Comparison of ENCODE assay signal across 8 cellular contexts in genomic region chr17:28901866-28902818, GRCh38. TPM values are rescaled to one million over a fixed set of nuclear protein-coding genes. Genes with fewer than 3 reads are reported as not detected.
A peak's percentile ranks its signal among the peaks of the same experiment; 100 is the strongest.
DNase-seq lines count a peak whose midpoint lies in the region; ATAC-seq and TF ChIP-seq lines count a peak whose summit lies in the region.

No MANE protein-coding gene starts in this region.

- H3K27me3 Mint-ChIP-seq in activated CD4-positive, alpha-beta memory T cell treated with anti-CD3 and anti-CD28 coated beads for 36 hours, result no peaks in the 10 kb centered on the region
- H3K27me3 Mint-ChIP-seq in natural killer cell (ENCODE audit: low read depth in 2 of 2), result no peaks in the 10 kb centered on the region

- peaks cover 32% of the 10 kb centered on the region for H3K4me1 Mint-ChIP-seq in activated CD4-positive, alpha-beta memory T cell treated with anti-CD3 and anti-CD28 coated beads for 36 hours (ENCODE audit: low read depth)
- H3K4me1 Mint-ChIP-seq in natural killer cell, result peaks cover 23 to 53% of the 10 kb centered on the region in 2 donors

- H3K27me3 ChIP-seq in thymus (ENCODE audit: control insufficient read depth, insufficient read depth), result no peaks in the 10 kb centered on the region

- peak overlapping the region; percentile 89 for H3K27ac Mint-ChIP-seq in activated CD4-positive, alpha-beta memory T cell treated with anti-CD3 and anti-CD28 coated beads for 36 hours
- H3K27ac Mint-ChIP-seq in natural killer cell, result peak overlapping the region; percentile 69 to 84

- no peaks in the 10 kb centered on the region for H3K9me3 ChIP-seq in thymus (ENCODE audit: control insufficient read depth)

- peak; percentile 32 for DNase-seq in activated T-cell treated with anti-CD3 and anti-CD28 coated beads for 1 hour (ENCODE audit: low read depth)
- no peak for DNase-seq in activated T-cell treated with anti-CD3 and anti-CD28 coated beads, Interleukin-2, amount 50 U/mL, for 1 hour
- peak; percentile 87 for DNase-seq in NCI-H526 treated with DMSO at 0.1 percent for 48 hours (lab: John Stamatoyannopoulos, UW)
- DNase-seq in activated CD4-positive, alpha-beta memory T cell treated with anti-CD3 and anti-CD28 coated beads for 36 hours, result peak; percentile 65
- no peak for DNase-seq in epithelial cell of proximal tubule (ENCODE audit: low read depth)
- DNase-seq in natural killer cell, result no peak

- ATAC-seq in HG03097 (IDR thresholded peaks at IDR 0.05; ENCODE audit: low FRiP score, unreplicated experiment) (peak; percentile 41), natural killer cell (peak; percentile 28 to 35 (median 33))

- POLR2A ChIA-PET in activated CD4-positive, alpha-beta memory T cell treated with anti-CD3 and anti-CD28 coated beads for 36 hours (lab: Charles Lee), result interaction anchor here (0.6 to 2.1 kb wide), 8 partner anchors 9 to 183 kb away, joined by 3 to 10 read pairs (median 3); partner anchors contain the start of gene ERAL1

- H3K36me3 Mint-ChIP-seq in activated CD4-positive, alpha-beta memory T cell treated with anti-CD3 and anti-CD28 coated beads for 36 hours, result peaks cover 26% of the 10 kb centered on the region
- H3K36me3 Mint-ChIP-seq in natural killer cell, result no peaks in the 10 kb centered on the region

- H3K36me3 ChIP-seq in thymus (ENCODE audit: control insufficient read depth, insufficient read depth), result peaks cover 16% of the 10 kb centered on the region

- 5% methylated on average over 62 of the region's 62 CpGs for WGBS in thymus

- H3K4me1 ChIP-seq in thymus (ENCODE audit: control insufficient read depth, insufficient read depth, low read length), result peaks cover 12% of the 10 kb centered on the region

- H3K4me3 Mint-ChIP-seq in activated CD4-positive, alpha-beta memory T cell treated with anti-CD3 and anti-CD28 coated beads for 36 hours, result peak overlapping the region; percentile 97
- H3K4me3 Mint-ChIP-seq in natural killer cell, result peak overlapping the region; percentile 83

- TF ChIP-seq CTCF in epithelial cell of proximal tubule (conservative IDR thresholded peaks at IDR 0.05; ENCODE audit: low read depth, low read length) (no peak), natural killer cell (IDR thresholded peaks at IDR 0.05) (no peak)

- CTCF ChIA-PET in activated CD4-positive, alpha-beta memory T cell treated with anti-CD3 and anti-CD28 coated beads for 36 hours (lab: Charles Lee), result interaction anchor here (0.6 to 5.4 kb wide), 28 partner anchors 8 to 255 kb away, joined by 3 to 36 read pairs (median 4); partner anchors contain the start of genes ERAL1, FAM222B, NEK8 and TLCD1

- H3K27ac ChIP-seq in thymus (ENCODE audit: low read depth), result peak overlapping the region; percentile 76

- H3K4me3 ChIP-seq in epithelial cell of proximal tubule (ENCODE audit: low read depth, low read length) (peak overlapping the region; percentile 74), thymus (ENCODE audit: low read length) (peak overlapping the region; percentile 75)

- H3K9me3 Mint-ChIP-seq in activated CD4-positive, alpha-beta memory T cell treated with anti-CD3 and anti-CD28 coated beads for 36 hours, result no peaks in the 10 kb centered on the region
- no peaks in the 10 kb centered on the region for H3K9me3 Mint-ChIP-seq in natural killer cell

- intact Hi-C loops in activated CD4-positive, alpha-beta memory T cell treated with anti-CD3 and anti-CD28 coated beads for 36 hours (cut with micrococcal nuclease), result loop anchor here (1.0 to 10.0 kb wide), 4 partner anchors 53 to 257 kb away; partner anchors contain the start of gene BLTP2
- intact Hi-C loops in natural killer cell (cut with micrococcal nuclease), result loop anchor here (2.0 to 5.0 kb wide), 4 partner anchors 25 to 255 kb away; partner anchors contain the start of gene BLTP2

RNA-seq across cellular contexts. Expression of gene DHRS13, which starts 0.7 kb away (rescaled TPM):
- total RNA-seq in activated CD4-positive, alpha-beta memory T cell treated with anti-CD3 and anti-CD28 coated beads for 36 hours, result 10 to 100 TPM; 18.0 to 20.6 TPM
- 14.0 and 18.0 TPM in 2 replicates for total RNA-seq in epithelial cell of proximal tubule
- 10 to 100 TPM; 22.5 to 27.3 (median 23.2) TPM for total RNA-seq in natural killer cell
- polyA plus RNA-seq in thymus, result 18.9 TPM

RNA-seq across cellular contexts. Expression of gene FLOT2, which starts 4.6 kb away (rescaled TPM):
- total RNA-seq in activated CD4-positive, alpha-beta memory T cell treated with anti-CD3 and anti-CD28 coated beads for 36 hours, result 100 to 1,000 TPM; 110 to 118 TPM
- total RNA-seq in epithelial cell of proximal tubule, result 83.5 and 92.5 TPM in 2 replicates
- 100 to 1,000 TPM; 132 to 152 (median 152) TPM for total RNA-seq in natural killer cell
- 82.1 TPM for polyA plus RNA-seq in thymus

RNA-seq across cellular contexts. Expression of gene ERAL1, which starts 47.3 kb away (rescaled TPM):
- total RNA-seq in activated CD4-positive, alpha-beta memory T cell treated with anti-CD3 and anti-CD28 coated beads for 36 hours, result 10 to 100 TPM; 43.0 to 48.5 TPM
- 86.9 and 94.9 TPM in 2 replicates for total RNA-seq in epithelial cell of proximal tubule
- 10 to 100 TPM; 20.9 to 35.2 (median 27.3) TPM for total RNA-seq in natural killer cell
- 30.3 TPM for polyA plus RNA-seq in thymus

RNA-seq across cellular contexts. Expression of gene PHF12, which starts 49.2 kb away (rescaled TPM):
- 10 to 100 TPM; 44.0 to 44.8 TPM for total RNA-seq in activated CD4-positive, alpha-beta memory T cell treated with anti-CD3 and anti-CD28 coated beads for 36 hours
- total RNA-seq in epithelial cell of proximal tubule (26.3 and 43.5 TPM in 2 replicates), natural killer cell (100 to 1,000 TPM; 163 to 177 (median 171) TPM)
- polyA plus RNA-seq in thymus, result 32.4 TPM

RNA-seq across cellular contexts. Expression of gene FAM222B, which starts 59.6 kb away (rescaled TPM):
- 10 to 100 TPM; 18.6 to 21.5 TPM for total RNA-seq in activated CD4-positive, alpha-beta memory T cell treated with anti-CD3 and anti-CD28 coated beads for 36 hours
- total RNA-seq in epithelial cell of proximal tubule (11.9 and 14.2 TPM in 2 replicates), natural killer cell (10 to 100 TPM; 16.9 to 26.0 (median 20.0) TPM)
- polyA plus RNA-seq in thymus, result 9.5 TPM

Comparison
In these comparisons a context has a peak if more than half of its experiments do, and no peak if none do; other contexts are left out.
1. DNase-seq: peak in activated T-cell treated with anti-CD3 and anti-CD28 coated beads for 1 hour (single experiment), NCI-H526 treated with DMSO at 0.1 percent for 48 hours (single experiment) and activated CD4-positive, alpha-beta memory T cell treated with anti-CD3 and anti-CD28 coated beads for 36 hours (single experiment); none in activated T-cell treated with anti-CD3 and anti-CD28 coated beads, Interleukin-2, amount 50 U/mL, for 1 hour (single experiment), epithelial cell of proximal tubule (single experiment) and natural killer cell (single experiment).